16 cellular contexts compared by ENCODE assay signal in the genomic region with DNA sequence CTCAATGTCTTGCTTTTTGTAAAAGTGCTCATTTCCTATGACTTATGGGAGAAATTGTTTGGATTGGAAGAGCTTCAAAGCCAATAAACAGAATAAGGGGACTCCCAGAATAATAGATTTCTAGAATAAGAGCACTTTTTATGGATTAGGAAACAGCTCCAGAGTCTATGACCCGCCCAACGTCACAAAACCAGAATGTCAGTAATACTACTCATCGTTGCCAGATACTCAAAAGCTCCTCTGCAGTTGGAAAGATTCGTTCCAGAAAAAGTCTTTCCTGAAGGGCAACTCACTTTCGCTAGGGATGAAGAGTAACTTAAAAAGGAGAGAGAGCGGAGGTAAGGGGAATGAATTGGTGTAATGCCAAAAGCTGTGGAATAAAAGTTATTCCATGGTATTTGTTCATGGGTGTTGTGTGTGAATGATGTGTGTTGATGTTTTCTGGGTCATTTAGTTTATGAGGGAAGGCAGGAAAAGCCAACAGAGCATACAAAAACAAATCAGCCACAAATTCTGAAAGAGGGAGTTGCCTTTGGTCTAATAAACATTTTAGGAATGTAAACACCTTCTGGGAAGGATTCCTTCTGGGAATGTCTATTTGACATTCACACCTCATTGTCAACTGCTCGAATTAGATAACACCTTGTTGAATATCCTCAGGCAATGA.
DNase-seq lines count a peak whose midpoint lies in the region; ATAC-seq and TF ChIP-seq lines count a peak whose summit lies in the region.
"Had no signal": no experiment of that assay in that cellular context is flagged by ENCODE, and none has a peak within 500 bp of the region (broad histone marks: within the 10 kb centered on the region; RNA-seq: fewer than 3 reads in every experiment).

No MANE protein-coding gene starts in this region.

- H3K27me3 ChIP-seq in prostate gland (replicated peaks; ENCODE audit: insufficient read depth) (no peaks in the 10 kb centered on the region), smooth muscle cell (ENCODE audit: low read depth) (no peaks in the 10 kb centered on the region)
- H3K27me3 ChIP-seq: pancreas had no signal

- no peak overlapping the region for H3K9ac ChIP-seq in smooth muscle cell (ENCODE audit: low read depth)

- H3K4me2 ChIP-seq in smooth muscle cell = no peak overlapping the region

- DNase-seq in Daoy (ENCODE audit: low read depth) (peak; percentile 6), RWPE1 (ENCODE audit: low spot score) (peak; percentile 5), fibroblast of gingiva (ENCODE audit: low read depth) (peak; percentile 26), prostate gland (ENCODE audit: low spot score) (peak; percentile 26), smooth muscle cell (lab: John Stamatoyannopoulos, UW; ENCODE audit: unreplicated experiment) (no peak), posterior cingulate gyrus (no peak), NCI-H345 treated with DMSO at 0.1 percent for 48 hours (lab: John Stamatoyannopoulos, UW; ENCODE audit: unreplicated experiment) (no peak)
- DNase-seq: activated CD4-positive, alpha-beta T cell treated with anti-CD3 and anti-CD28 coated beads for 4 hours; activated naive CD4-positive, alpha-beta T cell treated with anti-CD3 and anti-CD28 coated beads, Interleukin-2, amount 50 U/mL, for 16 hours; central memory CD4-positive, alpha-beta T cell; DMS153; NCI-H2227 treated with DMSO at 0.1 percent for 48 hours; pancreas; SIG-M5 had no signal

- TF ChIP-seq CTCF in RWPE1 (conservative IDR thresholded peaks at IDR 0.05; ENCODE audit: low read depth) (no peak), prostate gland (IDR thresholded peaks at IDR 0.05) (no peak), smooth muscle cell (IDR thresholded peaks at IDR 0.05; ENCODE audit: borderline replicate concordance, insufficient read depth, poor library complexity, severe bottlenecking) (no peak)

- no peak overlapping the region for H3K27ac ChIP-seq in RWPE1
- peak overlapping the region in 1 of 2 donors; percentile 13 for H3K27ac ChIP-seq in prostate gland
- H3K27ac ChIP-seq in smooth muscle cell (ENCODE audit: low read depth) = no peak overlapping the region
- H3K27ac ChIP-seq: epithelial cell of prostate, pancreas had no signal

- no peaks in the 10 kb centered on the region for H3F3A ChIP-seq in smooth muscle cell (ENCODE audit: low read depth)

- CTCF ChIA-PET in RWPE1 (lab: Yijun Ruan, JAX) = interaction anchor here (0.6 kb wide), 1 partner anchor 14 kb away, joined by 3 read pairs; no protein-coding TSS in a partner anchor

- intact Hi-C loops in prostate gland (cut with DNase I) = no loop called here
- intact Hi-C loops in posterior cingulate gyrus (cut with DNase I) = no loop called here

- H3K4me1 ChIP-seq in prostate gland (replicated peaks) = no peaks in the 10 kb centered on the region
- no peaks in the 10 kb centered on the region for H3K4me1 ChIP-seq in smooth muscle cell (ENCODE audit: low read depth)

- no peaks in the 10 kb centered on the region for H4K20me1 ChIP-seq in smooth muscle cell (ENCODE audit: low read depth)

- WGBS in prostate gland = 15% methylated on average over 7 of the region's 7 CpGs
- WGBS in smooth muscle cell (ENCODE audit: low lambda C conversion rate) = 64% methylated on average over 7 of the region's 7 CpGs

- ATAC-seq in GM21619 (IDR thresholded peaks at IDR 0.05; ENCODE audit: unreplicated experiment) = no peak
- ATAC-seq: pancreas had no signal

- H3K9me3 ChIP-seq in prostate gland = no peaks in the 10 kb centered on the region
- H3K9me3 ChIP-seq in smooth muscle cell (replicated peaks; ENCODE audit: low read depth) = no peaks in the 10 kb centered on the region
- H3K9me3 ChIP-seq: pancreas had no signal

- H3K79me2 ChIP-seq in smooth muscle cell (ENCODE audit: low read depth) = no peaks in the 10 kb centered on the region

- no peak overlapping the region for H3K4me3 ChIP-seq in prostate gland
- H3K4me3 ChIP-seq in smooth muscle cell = no peak overlapping the region
- H3K4me3 ChIP-seq: pancreas had no signal

- POLR2A ChIA-PET in RWPE1 (lab: Yijun Ruan, JAX; ENCODE audit: low non-redundant PET) = no interaction called here

- H2AFZ ChIP-seq in smooth muscle cell (ENCODE audit: low read depth) = no peak overlapping the region

- TF ChIP-seq POLR2A in prostate gland (IDR thresholded peaks at IDR 0.05) = no peak

- H3K36me3 ChIP-seq in prostate gland (no peaks in the 10 kb centered on the region), smooth muscle cell (ENCODE audit: low read depth) (no peaks in the 10 kb centered on the region)
- H3K36me3 ChIP-seq: pancreas had no signal

Comparison
In these comparisons a context has a peak if more than half of its experiments do, and no peak if none do; other contexts are left out.
1. DNase-seq: peak in Daoy (single experiment), RWPE1 (single experiment), fibroblast of gingiva (single experiment) and prostate gland (single experiment); none in smooth muscle cell (single experiment), posterior cingulate gyrus (0 of 10) and NCI-H345 treated with DMSO at 0.1 percent for 48 hours (single experiment).